In genomic region chr16:67013823-67014640, GRCh38 we compare ENCODE assay signal across 8 cellular contexts. TPM values are rescaled to one million over a fixed set of nuclear protein-coding genes. Genes with fewer than 3 reads are reported as not detected.
DNase-seq lines count a peak whose midpoint lies in the region; ATAC-seq and TF ChIP-seq lines count a peak whose summit lies in the region.

No MANE protein-coding gene starts in this region.

- TF ChIP-seq CTCF in Loucy (conservative IDR thresholded peaks at IDR 0.05; ENCODE audit: low read length) (no peak; the same call in 1 of the 2 replicates), colonic mucosa (IDR thresholded peaks at IDR 0.05) (no peak)

- H3K9me2 ChIP-seq in Loucy (replicated peaks; ENCODE audit: low read depth, low read length) = no peaks in the 10 kb centered on the region

- peak overlapping the region; percentile 87 for H2AFZ ChIP-seq in Loucy (ENCODE audit: low read length)

- DNase-seq in NCI-H1436 (lab: John Stamatoyannopoulos, UW) (peak; percentile 73), NCI-H1436 treated with DMSO at 0.1 percent for 48 hours (lab: John Stamatoyannopoulos, UW) (no peak), colonic mucosa (peak; percentile 59), left lobe of liver (ENCODE audit: low spot score) (peak; percentile 72)
- peak; percentile 88 for DNase-seq in activated CD4-positive, alpha-beta T cell treated with anti-CD3 and anti-CD28 coated beads for 36 hours
- peak; percentile 75 to 88 for DNase-seq in stimulated activated CD4-positive, alpha-beta T cell treated with anti-CD3 and anti-CD28 coated beads, Interleukin-2, amount 100 ng/mL, for 24 hours

- no peaks in the 10 kb centered on the region for H4K20me1 ChIP-seq in Loucy (ENCODE audit: insufficient read depth, low read length, poor library complexity, severe bottlenecking)

- no peaks in the 10 kb centered on the region for H3K36me3 Mint-ChIP-seq in activated CD4-positive, alpha-beta T cell treated with anti-CD3 and anti-CD28 coated beads for 36 hours (ENCODE audit: low read depth)

- peaks cover 21% of the 10 kb centered on the region for H3K4me1 ChIP-seq in Loucy (ENCODE audit: insufficient read depth, low read length, poor library complexity, severe bottlenecking)
- H3K4me1 ChIP-seq in colonic mucosa = peaks cover 4% of the 10 kb centered on the region

- H3K27ac Mint-ChIP-seq in activated CD4-positive, alpha-beta T cell treated with anti-CD3 and anti-CD28 coated beads for 36 hours = peak overlapping the region; percentile 86

- H3K27me3 Mint-ChIP-seq in activated CD4-positive, alpha-beta T cell treated with anti-CD3 and anti-CD28 coated beads for 36 hours = peaks cover 2% of the 10 kb centered on the region

- no peaks in the 10 kb centered on the region for H3F3A ChIP-seq in Loucy (ENCODE audit: low read depth)

- H3K27ac ChIP-seq in colonic mucosa = peak overlapping the region; percentile 22

- H3K4me2 ChIP-seq in Loucy (ENCODE audit: low read depth, low read length, poor library complexity, severe bottlenecking) = peak overlapping the region; percentile 79

- peak overlapping the region; percentile 75 for H3K4me3 Mint-ChIP-seq in activated CD4-positive, alpha-beta T cell treated with anti-CD3 and anti-CD28 coated beads for 36 hours

- no peaks in the 10 kb centered on the region for H3K9me3 ChIP-seq in Loucy (ENCODE audit: insufficient read depth, low read depth, low read length)
- no peaks in the 10 kb centered on the region for H3K9me3 ChIP-seq in colonic mucosa

- H3K4me3 ChIP-seq in Loucy (ENCODE audit: low read length, poor library complexity, severe bottlenecking) (peak overlapping the region; percentile 73), colonic mucosa (peak overlapping the region; percentile 56)

- intact Hi-C loops in activated CD4-positive, alpha-beta T cell treated with anti-CD3 and anti-CD28 coated beads for 36 hours (cut with DNase I, micrococcal nuclease) = loop anchor here (1.0 to 2.0 kb wide), 3 partner anchors 13 to 37 kb away; no protein-coding TSS in a partner anchor
- intact Hi-C loops in colonic mucosa (cut with DNase I) = no loop called here

- ATAC-seq in activated CD4-positive, alpha-beta T cell treated with anti-CD3 and anti-CD28 coated beads for 36 hours = peak; percentile 44
- ATAC-seq in left lobe of liver = peak; percentile 71
- no peak for ATAC-seq in HG03045 (IDR thresholded peaks at IDR 0.05; ENCODE audit: unreplicated experiment)

- peak overlapping the region; percentile 71 for H3K9ac ChIP-seq in Loucy (ENCODE audit: low read depth, low read length, poor library complexity, severe bottlenecking)
- peak overlapping the region; percentile 58 to 60 for H3K9ac ChIP-seq in colonic mucosa (ENCODE audit: low read depth in 2 of 2, low read length in 2 of 2)

- H3K36me3 ChIP-seq in Loucy (ENCODE audit: insufficient read depth, low read length) (no peaks in the 10 kb centered on the region), colonic mucosa (no peaks in the 10 kb centered on the region)

- H3K4me1 Mint-ChIP-seq in activated CD4-positive, alpha-beta T cell treated with anti-CD3 and anti-CD28 coated beads for 36 hours = peaks cover 17% of the 10 kb centered on the region

- POLR2A ChIA-PET in activated CD4-positive, alpha-beta T cell treated with anti-CD3 and anti-CD28 coated beads for 36 hours (lab: Charles Lee) = interaction anchor here (1.1 to 1.5 kb wide), 2 partner anchors 10 to 29 kb away, joined by 3 to 20 read pairs; no protein-coding TSS in a partner anchor

- H3K27me3 ChIP-seq in Loucy (ENCODE audit: insufficient read depth, low read length, poor library complexity, severe bottlenecking) = no peaks in the 10 kb centered on the region
- peaks cover 11% of the 10 kb centered on the region for H3K27me3 ChIP-seq in colonic mucosa

- H3K9me3 Mint-ChIP-seq in activated CD4-positive, alpha-beta T cell treated with anti-CD3 and anti-CD28 coated beads for 36 hours (ENCODE audit: low read depth) = no peaks in the 10 kb centered on the region

- CTCF ChIA-PET in activated CD4-positive, alpha-beta T cell treated with anti-CD3 and anti-CD28 coated beads for 36 hours (lab: Charles Lee) = interaction anchor here (0.5 to 2.9 kb wide), 21 partner anchors 9 to 171 kb away, joined by 3 to 21 read pairs (median 4); partner anchors contain the start of genes B3GNT9 and FBXL8

- H3K79me2 ChIP-seq in Loucy (ENCODE audit: insufficient read depth, low read length) = no peaks in the 10 kb centered on the region

RNA-seq across cellular contexts. Expression of gene CBFB, which starts 14.9 kb away (rescaled TPM):
- total RNA-seq in activated CD4-positive, alpha-beta T cell treated with anti-CD3 and anti-CD28 coated beads for 36 hours = 10 to 100 TPM; 84.6 to 90.2 TPM
- total RNA-seq in colonic mucosa (10 to 100 TPM; 41.5 TPM), left lobe of liver (12.2 TPM)

RNA-seq across cellular contexts. Expression of gene CES4A, which starts 25.6 kb away (rescaled TPM):
- total RNA-seq in activated CD4-positive, alpha-beta T cell treated with anti-CD3 and anti-CD28 coated beads for 36 hours = 10 to 100 TPM; 13.5 to 15.7 TPM
- total RNA-seq in colonic mucosa = 1 to 10 TPM; 5.9 to 7.8 TPM
- total RNA-seq in left lobe of liver = 67.7 TPM

RNA-seq across cellular contexts. Expression of gene CES3, which starts 53.0 kb away (rescaled TPM):
- total RNA-seq in activated CD4-positive, alpha-beta T cell treated with anti-CD3 and anti-CD28 coated beads for 36 hours = 1 to 10 TPM; 1.6 to 1.9 TPM
- total RNA-seq in colonic mucosa = 100 to 1,000 TPM; 136 to 169 TPM
- 80.3 TPM for total RNA-seq in left lobe of liver

Comparison
In these comparisons a context has a peak if more than half of its experiments do, and no peak if none do; other contexts are left out.
1. RNA of gene CES3, which starts 53.0 kb away (total RNA-seq): 136 to 169 TPM in colonic mucosa and 80.3 TPM in left lobe of liver (single experiment); 1.6 to 1.9 TPM in activated CD4-positive, alpha-beta T cell treated with anti-CD3 and anti-CD28 coated beads for 36 hours; every median in the first group is over 10 times any median in the second.